18 cellular contexts compared by ENCODE assay signal in the genomic region with DNA sequence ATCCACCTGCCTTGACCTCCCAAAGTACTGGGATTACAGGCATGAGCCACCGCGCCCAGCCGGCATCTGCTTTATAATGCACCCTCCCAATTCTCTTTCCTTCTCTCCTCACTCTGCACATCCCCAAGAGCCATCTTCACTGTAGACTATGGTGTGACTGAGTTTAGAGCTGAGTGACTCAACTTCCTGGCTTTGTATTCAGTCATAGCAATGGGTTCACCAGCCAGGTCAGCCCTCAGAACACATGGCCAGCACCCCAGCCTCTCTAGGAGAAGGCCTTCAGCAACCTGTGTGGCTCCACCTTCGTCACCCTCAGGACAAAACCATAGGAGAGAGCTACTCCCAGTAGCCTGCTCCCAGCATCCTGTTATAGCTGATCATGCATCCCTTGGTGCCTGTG. TPM values are rescaled to one million over a fixed set of nuclear protein-coding genes. Genes with fewer than 3 reads are reported as not detected.
DNase-seq lines count a peak whose midpoint lies in the region; ATAC-seq, FAIRE-seq and TF ChIP-seq lines count a peak whose summit lies in the region.
"Had no signal": no experiment of that assay in that cellular context is flagged by ENCODE, and none has a peak within 500 bp of the region (broad histone marks: within the 10 kb centered on the region; RNA-seq: fewer than 3 reads in every experiment).

No MANE protein-coding gene starts in this region.

- TF ChIP-seq CTCF in bronchial epithelial cell (IDR thresholded peaks at IDR 0.05; ENCODE audit: insufficient read depth, low read length, severe bottlenecking) (no peak), nephron progenitor cell (IDR thresholded peaks at IDR 0.05) (no peak)

- H3K4me1 Mint-ChIP-seq in activated T-cell treated with anti-CD3 and anti-CD28 coated beads, Interleukin-2, amount 50 U/mL, for 72 hours (ENCODE audit: low read depth) = peaks cover 15% of the 10 kb centered on the region
- peaks cover 49% of the 10 kb centered on the region for H3K4me1 Mint-ChIP-seq in nephron progenitor cell

- peak; percentile 65 to 95 for ATAC-seq in activated T-cell treated with anti-CD3 and anti-CD28 coated beads, Interleukin-2, amount 50 U/mL, for 72 hours (replicated peaks in 1 of 2)
- ATAC-seq in HG03469 (IDR thresholded peaks at IDR 0.05; ENCODE audit: unreplicated experiment) = no peak
- ATAC-seq: gastrocnemius medialis, lower lobe of right lung, T-cell had no signal

- H3K36me3 Mint-ChIP-seq in activated T-cell treated with anti-CD3 and anti-CD28 coated beads, Interleukin-2, amount 50 U/mL, for 72 hours (ENCODE audit: insufficient read depth in 2 of 2) = peaks cover 10 to 24% of the 10 kb centered on the region in 2 donors
- peaks cover 81% of the 10 kb centered on the region for H3K36me3 Mint-ChIP-seq in nephron progenitor cell (ENCODE audit: low read depth)

- H3K36me3 ChIP-seq in bronchial epithelial cell (ENCODE audit: control insufficient read depth, insufficient read depth, low read length) = peaks cover 11% of the 10 kb centered on the region

- FAIRE-seq in RCC 7860 (lab: Jason Lieb, UNC) (no peak), bronchial epithelial cell (lab: Jason Lieb, UNC) (no peak)
- FAIRE-seq: GM12892, H54 had no signal

- peak in 1 of 2 donors; percentile 19 for DNase-seq in activated T-cell treated with anti-CD3 and anti-CD28 coated beads, Interleukin-2, amount 50 U/mL, for 72 hours
- no peak for DNase-seq in activated T-cell treated with anti-CD3 and anti-CD28 coated beads for 4 hours
- peak; percentile 26 for DNase-seq in RCC 7860 (ENCODE audit: low spot score)
- DNase-seq in bronchial epithelial cell (ENCODE audit: low read depth) = peak; percentile 56
- DNase-seq in nephron progenitor cell = no peak
- no peak for DNase-seq in effector CD8-positive, alpha-beta T cell (lab: John Stamatoyannopoulos, UW)
- no peak for DNase-seq in NCI-H1092 treated with DMSO at 0.1 percent for 48 hours (lab: John Stamatoyannopoulos, UW)
- DNase-seq: effector CD4-positive, alpha-beta T cell; gastrocnemius medialis; lower lobe of right lung; NCI-H2107; NCI-H69; right cardiac atrium; T-cell had no signal

- no peaks in the 10 kb centered on the region for H3K9me3 Mint-ChIP-seq in activated T-cell treated with anti-CD3 and anti-CD28 coated beads, Interleukin-2, amount 50 U/mL, for 72 hours
- H3K9me3 Mint-ChIP-seq in nephron progenitor cell = no peaks in the 10 kb centered on the region
- H3K9me3 Mint-ChIP-seq: neural crest cell, T-cell had no signal

- H3K4me3 ChIP-seq in bronchial epithelial cell (ENCODE audit: low read depth, low read length) = no peak overlapping the region
- H3K4me3 ChIP-seq: gastrocnemius medialis, lower lobe of right lung had no signal

- no peaks in the 10 kb centered on the region for H3K27me3 Mint-ChIP-seq in activated T-cell treated with anti-CD3 and anti-CD28 coated beads, Interleukin-2, amount 50 U/mL, for 72 hours (ENCODE audit: low read depth)
- H3K27me3 Mint-ChIP-seq in nephron progenitor cell (ENCODE audit: low read depth, poor library complexity) = peaks cover 18% of the 10 kb centered on the region
- H3K27me3 Mint-ChIP-seq: T-cell had no signal

- no peak overlapping the region for H3K4me3 Mint-ChIP-seq in activated T-cell treated with anti-CD3 and anti-CD28 coated beads, Interleukin-2, amount 50 U/mL, for 72 hours
- H3K4me3 Mint-ChIP-seq in nephron progenitor cell = no peak overlapping the region
- H3K4me3 Mint-ChIP-seq: neural crest cell, T-cell had no signal

- no peaks in the 10 kb centered on the region for H3K27me3 ChIP-seq in bronchial epithelial cell (ENCODE audit: control insufficient read depth, insufficient read depth, low read length)
- H3K27me3 ChIP-seq: gastrocnemius medialis had no signal

- peak overlapping the region; percentile 15 for H3K27ac Mint-ChIP-seq in activated T-cell treated with anti-CD3 and anti-CD28 coated beads, Interleukin-2, amount 50 U/mL, for 72 hours
- H3K27ac Mint-ChIP-seq in nephron progenitor cell = peak overlapping the region; percentile 59

RNA-seq across cellular contexts. Expression of gene ARID3B, which starts 33.0 kb away (rescaled TPM):
- total RNA-seq in activated T-cell treated with anti-CD3 and anti-CD28 coated beads, Interleukin-2, amount 50 U/mL, for 72 hours = 10 to 100 TPM; 47.6 to 53.8 TPM
- total RNA-seq in bronchial epithelial cell = 3.4 and 4.7 TPM in 2 replicates

RNA-seq across cellular contexts. Expression of gene CLK3, which starts 41.6 kb away (rescaled TPM):
- 100 to 1,000 TPM; 116 to 120 TPM for total RNA-seq in activated T-cell treated with anti-CD3 and anti-CD28 coated beads, Interleukin-2, amount 50 U/mL, for 72 hours
- total RNA-seq in bronchial epithelial cell = 66.3 and 115 TPM in 2 replicates

Comparison
In these comparisons a context has a peak if more than half of its experiments do, and no peak if none do; other contexts are left out.
1. DNase-seq: peak in RCC 7860 (single experiment) and bronchial epithelial cell (single experiment); none in activated T-cell treated with anti-CD3 and anti-CD28 coated beads for 4 hours (single experiment), nephron progenitor cell (single experiment), effector CD8-positive, alpha-beta T cell (single experiment) and NCI-H1092 treated with DMSO at 0.1 percent for 48 hours (single experiment).